Comparison of ENCODE assay signal across 20 cellular contexts in the genomic region with DNA sequence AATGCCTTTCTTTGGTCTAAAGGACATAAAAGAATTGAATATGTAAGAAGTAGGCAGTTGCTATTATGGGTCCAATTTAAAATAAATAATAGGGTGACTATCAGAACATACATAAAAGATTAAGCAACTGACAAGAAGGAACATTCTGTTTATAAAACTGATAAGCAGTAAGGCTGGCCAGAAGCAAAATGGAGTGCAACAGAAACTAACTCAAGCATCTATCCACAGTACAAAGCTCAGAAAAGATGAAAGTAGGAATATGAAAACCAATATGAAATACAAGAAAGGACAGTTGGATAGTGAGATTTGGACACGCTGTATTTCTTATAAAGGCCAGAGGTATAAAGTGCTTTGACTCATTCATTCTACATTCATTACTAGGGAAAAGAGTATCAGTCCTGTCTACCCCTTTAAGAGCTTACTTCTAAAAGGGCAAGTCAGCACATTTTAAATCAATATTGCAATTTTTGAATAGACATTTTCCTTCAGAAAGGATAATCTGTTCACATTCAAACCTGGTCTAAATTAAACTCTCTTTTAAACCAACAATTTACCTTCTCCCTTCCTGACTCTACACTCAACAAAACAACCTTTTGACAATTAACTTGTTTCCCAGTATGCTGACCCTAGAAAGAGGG. TPM values are rescaled to one million over a fixed set of nuclear protein-coding genes. Genes with fewer than 3 reads are reported as not detected.
A peak's percentile ranks its signal among the peaks of the same experiment; 100 is the strongest.
DNase-seq lines count a peak whose midpoint lies in the region; ATAC-seq, FAIRE-seq and TF ChIP-seq lines count a peak whose summit lies in the region.
"Had no signal": no experiment of that assay in that cellular context is flagged by ENCODE, and none has a peak within 500 bp of the region (broad histone marks: within the 10 kb centered on the region; RNA-seq: fewer than 3 reads in every experiment).

No MANE protein-coding gene starts in this region.

- TF ChIP-seq RAD21 in A549 (conservative IDR thresholded peaks at IDR 0.05 in 1 of 2, IDR thresholded peaks at IDR 0.05 in 1 of 2) = no peak

- TF ChIP-seq EP300 in A549 (IDR thresholded peaks at IDR 0.05) = no peak

- FAIRE-seq in A549 (lab: Jason Lieb, UNC) = no peak
- FAIRE-seq: GM12892, GM18507 had no signal

- WGBS in A549 (ENCODE audit: missing lambda C conversion rate) = 0% methylated on average over 1 of the region's 1 CpG

- H3K4me3 ChIP-seq in A549 = no peak overlapping the region
- H3K4me3 ChIP-seq in CD4-positive, CD25-positive, alpha-beta regulatory T cell (ENCODE audit: low read depth, low read length) = no peak overlapping the region
- H3K4me3 ChIP-seq: GM23338 had no signal

- CTCF ChIA-PET in A549 (lab: Yijun Ruan, JAX) = interaction anchor here (1.0 to 1.4 kb wide), 3 partner anchors 14 to 231 kb away, joined by 3 to 4 read pairs (median 3); partner anchors contain the start of gene ALDH9A1

- no peak overlapping the region for H3K4me3 Mint-ChIP-seq in CD4-positive, CD25-positive, alpha-beta regulatory T cell
- no peak overlapping the region for H3K4me3 Mint-ChIP-seq in activated T-helper 17 cell treated with anti-CD3 and anti-CD28 coated beads, Interleukin-2, amount 50 U/mL, for 72 hours
- H3K4me3 Mint-ChIP-seq in memory B cell = no peak overlapping the region
- H3K4me3 Mint-ChIP-seq: B cell, GM23338 had no signal

- H3K27ac Mint-ChIP-seq in CD4-positive, CD25-positive, alpha-beta regulatory T cell = peak overlapping the region; percentile 3 to 66 (median 4)
- peak overlapping the region; percentile 88 for H3K27ac Mint-ChIP-seq in activated T-helper 17 cell treated with anti-CD3 and anti-CD28 coated beads, Interleukin-2, amount 50 U/mL, for 72 hours
- H3K27ac Mint-ChIP-seq in memory B cell = peak overlapping the region; percentile 67
- H3K27ac Mint-ChIP-seq: B cell, GM23338 had no signal

- TF ChIP-seq CTCF in A549 (IDR thresholded peaks at IDR 0.05) = no peak

- peaks cover 63% of the 10 kb centered on the region for H3K36me3 Mint-ChIP-seq in CD4-positive, CD25-positive, alpha-beta regulatory T cell
- H3K36me3 Mint-ChIP-seq in activated T-helper 17 cell treated with anti-CD3 and anti-CD28 coated beads, Interleukin-2, amount 50 U/mL, for 72 hours (ENCODE audit: low read depth) = peaks cover 85% of the 10 kb centered on the region
- peaks cover 34% of the 10 kb centered on the region for H3K36me3 Mint-ChIP-seq in memory B cell

- TF ChIP-seq POLR2A in A549 (IDR thresholded peaks at IDR 0.05; ENCODE audit: low read length) = no peak

- ATAC-seq in A549 (no peak), memory B cell (ENCODE audit: low read depth) (no peak)
- ATAC-seq in CD4-positive, CD25-positive, alpha-beta regulatory T cell (ENCODE audit: low read depth in 2 of 2) = no peak
- ATAC-seq in activated T-helper 17 cell treated with anti-CD3 and anti-CD28 coated beads, Interleukin-2, amount 50 U/mL, for 72 hours (replicated peaks) = no peak
- ATAC-seq: GM23338, HCT116 had no signal

- peaks cover 37 to 61% (median 42%) of the 10 kb centered on the region in 4 donors for H3K4me1 Mint-ChIP-seq in CD4-positive, CD25-positive, alpha-beta regulatory T cell
- peaks cover 24% of the 10 kb centered on the region for H3K4me1 Mint-ChIP-seq in activated T-helper 17 cell treated with anti-CD3 and anti-CD28 coated beads, Interleukin-2, amount 50 U/mL, for 72 hours
- H3K4me1 Mint-ChIP-seq in memory B cell = peaks cover 27% of the 10 kb centered on the region
- H3K4me1 Mint-ChIP-seq: GM23338 had no signal

- H3K36me3 ChIP-seq in CD4-positive, CD25-positive, alpha-beta regulatory T cell (ENCODE audit: control insufficient read depth, insufficient read depth, low read length) = peaks cover 54% of the 10 kb centered on the region

- DNase-seq in A549 (ENCODE audit: low read depth in 1 of 2, low spot score in 1 of 2) (no peak), memory B cell (ENCODE audit: low spot score in 2 of 2) (no peak), NCI-H1417 treated with DMSO at 0.1 percent for 48 hours (lab: John Stamatoyannopoulos, UW) (no peak), NCI-H187 (lab: John Stamatoyannopoulos, UW) (no peak), AG20443 (ENCODE audit: low spot score) (no peak)
- no peak for DNase-seq in CD4-positive, CD25-positive, alpha-beta regulatory T cell
- DNase-seq: NCI-H1105 treated with DMSO at 0.1 percent for 48 hours, NCI-H1694 treated with DMSO at 0.1 percent for 48 hours, NCI-H2107, NCI-H510A treated with DMSO at 0.1 percent for 48 hours, NCI-H82, OCI-M1, SHP77, SK-N-SH had no signal

- POLR2A ChIA-PET in A549 (lab: Yijun Ruan, JAX) = no interaction called here

- no peak overlapping the region for H3K27ac ChIP-seq in A549
- no peak overlapping the region for H3K27ac ChIP-seq in CD4-positive, CD25-positive, alpha-beta regulatory T cell (ENCODE audit: insufficient read depth, low read length, poor library complexity, severe bottlenecking)

- no peaks in the 10 kb centered on the region for H3K27me3 ChIP-seq in CD4-positive, CD25-positive, alpha-beta regulatory T cell (ENCODE audit: control insufficient read depth, insufficient read depth, low read length)

- H3K4me1 ChIP-seq in A549 = no peaks in the 10 kb centered on the region
- H3K4me1 ChIP-seq in CD4-positive, CD25-positive, alpha-beta regulatory T cell (ENCODE audit: control insufficient read depth, insufficient read depth, low read length, poor library complexity, severe bottlenecking) = peaks cover 15% of the 10 kb centered on the region

- H3K9me3 Mint-ChIP-seq in CD4-positive, CD25-positive, alpha-beta regulatory T cell = peaks cover 0 to 7% (median 1%) of the 10 kb centered on the region in 7 donors
- H3K9me3 Mint-ChIP-seq in activated T-helper 17 cell treated with anti-CD3 and anti-CD28 coated beads, Interleukin-2, amount 50 U/mL, for 72 hours = peaks cover 4% of the 10 kb centered on the region
- H3K9me3 Mint-ChIP-seq in memory B cell = peaks cover 2% of the 10 kb centered on the region

- H3K27me3 Mint-ChIP-seq in CD4-positive, CD25-positive, alpha-beta regulatory T cell = no peaks in the 10 kb centered on the region
- H3K27me3 Mint-ChIP-seq in activated T-helper 17 cell treated with anti-CD3 and anti-CD28 coated beads, Interleukin-2, amount 50 U/mL, for 72 hours = no peaks in the 10 kb centered on the region
- H3K27me3 Mint-ChIP-seq in memory B cell = no peaks in the 10 kb centered on the region
- H3K27me3 Mint-ChIP-seq: B cell had no signal

- H3K9me3 ChIP-seq in A549 = 0 out of 3 replicates have a peak, but pooled peaks cover 9% of the 10 kb centered on the region
- H3K9me3 ChIP-seq in CD4-positive, CD25-positive, alpha-beta regulatory T cell (ENCODE audit: control insufficient read depth in 2 of 2, low read length in 2 of 2) = no peaks in the 10 kb centered on the region
- H3K9me3 ChIP-seq: SK-N-SH had no signal

- H3K4me2 ChIP-seq in A549 = no peak overlapping the region
- H3K4me2 ChIP-seq: GM23338, SK-N-SH had no signal

TF ChIP-seq in A549, 52 proteins besides CTCF, POLR2A, EP300 and RAD21:
- TF ChIP-seq FOXS1 (CRISPR knock-in tag; IDR thresholded peaks at IDR 0.05) (no peak), MAZ (IDR thresholded peaks at IDR 0.05; ENCODE audit: borderline replicate concordance, low read depth, low read length) (no peak), MAFK (IDR thresholded peaks at IDR 0.05; ENCODE audit: partially characterized antibody) (peak; percentile 89)
TF ChIP-seq in A549: peak in this region for 1.

RNA-seq across cellular contexts. Expression of gene ALDH9A1, which starts 14.4 kb away (rescaled TPM):
- polyA plus RNA-seq in A549 (2011; rRNA removed) = 49.6 and 77.1 TPM in 2 replicates
- 19.6 and 21.6 TPM in 2 replicates for polyA plus RNA-seq in A549 (2012; cell fraction: cytosol; rRNA removed)
- 11.8 and 16.3 TPM in 2 replicates for polyA plus RNA-seq in A549 (2012; cell fraction: nucleus; rRNA removed)
- 38.9 to 43.1 TPM (median 40.5 TPM) in 3 replicates for polyA plus RNA-seq in A549 (2017; fragmentation: RNase III; extraction: RNeasy Plus Mini Kit Qiagen cat#74134 plus additional on column Dnase treatment)
- 26.5 TPM in 2 replicates for polyA minus RNA-seq in A549 (2011; rRNA and poly(A)+ RNA removed)
- total RNA-seq in CD4-positive, CD25-positive, alpha-beta regulatory T cell = 32.1 TPM
- polyA plus RNA-seq in CD4-positive, CD25-positive, alpha-beta regulatory T cell = 100 to 1,000 TPM in 3 of 4 donors, 10 to 100 TPM in 1; 97.0 to 124 (median 117) TPM
- 10 to 100 TPM; 18.8 to 35.4 TPM for total RNA-seq in activated T-helper 17 cell treated with anti-CD3 and anti-CD28 coated beads, Interleukin-2, amount 50 U/mL, for 72 hours

RNA-seq across cellular contexts. Expression of gene MGST3, which starts 52.9 kb away (rescaled TPM):
- polyA plus RNA-seq in A549 (2011; rRNA removed) = 216 and 245 TPM in 2 replicates
- 254 and 257 TPM in 2 replicates for polyA plus RNA-seq in A549 (2012; cell fraction: cytosol; rRNA removed)
- 137 and 208 TPM in 2 replicates for polyA plus RNA-seq in A549 (2012; cell fraction: nucleus; rRNA removed)
- 208 to 225 TPM (median 217 TPM) in 3 replicates for polyA plus RNA-seq in A549 (2017; fragmentation: RNase III; extraction: RNeasy Plus Mini Kit Qiagen cat#74134 plus additional on column Dnase treatment)
- polyA minus RNA-seq in A549 (2011; rRNA and poly(A)+ RNA removed) = 111 and 113 TPM in 2 replicates
- 37.1 TPM for total RNA-seq in CD4-positive, CD25-positive, alpha-beta regulatory T cell
- polyA plus RNA-seq in CD4-positive, CD25-positive, alpha-beta regulatory T cell = 100 to 1,000 TPM; 133 to 190 (median 149) TPM
- 10 to 100 TPM; 42.1 to 57.9 TPM for total RNA-seq in activated T-helper 17 cell treated with anti-CD3 and anti-CD28 coated beads, Interleukin-2, amount 50 U/mL, for 72 hours

Comparison
In these comparisons a context has a peak if more than half of its experiments do, and no peak if none do; other contexts are left out.
1. H3K27ac Mint-ChIP-seq: peak in every context shown above with its lines; median percentile 88 in activated T-helper 17 cell treated with anti-CD3 and anti-CD28 coated beads, Interleukin-2, amount 50 U/mL, for 72 hours; 67 in memory B cell; 4 in CD4-positive, CD25-positive, alpha-beta regulatory T cell.